27 cellular contexts compared by ENCODE assay signal in genomic region chr15:62242999-62243398, GRCh38.
"Had no signal": no experiment of that assay in that cellular context is flagged by ENCODE, and none has a peak within 500 bp of the region (broad histone marks: within the 10 kb centered on the region; RNA-seq: fewer than 3 reads in every experiment).

No MANE protein-coding gene starts in this region.

- FAIRE-seq: astrocyte, K562 had no signal

- ATAC-seq: activated CD4-positive, CD25-positive, alpha-beta regulatory T cell treated with anti-CD3 and anti-CD28 coated beads, Interleukin-2, amount 50 U/mL, for 24 hours; activated CD8-positive, alpha-beta T cell treated with anti-CD3 and anti-CD28 coated beads, Interleukin-2, amount 10 ng/mL, durations not matched to agents 7 days and 5 days; activated naive CD4-positive, alpha-beta T cell treated with anti-CD3 and anti-CD28 coated beads, Interleukin-2, amount 50 U/mL, for 72 hours; activated naive CD8-positive, alpha-beta T cell treated with anti-CD3 and anti-CD28 coated beads, Interleukin-2, amount 50 U/mL, for 24 hours; K562; Panc1; Right ventricle myocardium inferior had no signal

- H3K4me3 ChIP-seq: K562, SK-N-MC had no signal

- DNase-seq: activated CD4-positive, alpha-beta T cell treated with anti-CD3 and anti-CD28 coated beads for 48 hours; activated CD4-positive, alpha-beta T cell treated with anti-CD3 and anti-CD28 coated beads, Interleukin-2, amount 50 U/mL, for 4 hours; activated CD8-positive, alpha-beta memory T cell treated with anti-CD3 and anti-CD28 coated beads, Interleukin-2, amount 50 U/mL, for 48 hours; activated CD8-positive, alpha-beta T cell treated with anti-CD3 and anti-CD28 coated beads, Interleukin-2, amount 10 ng/mL, durations not matched to agents 7 days and 5 days; activated naive CD4-positive, alpha-beta T cell treated with Interleukin-2 at 50 U/mL for 16 hours; activated naive CD8-positive, alpha-beta T cell treated with anti-CD3 and anti-CD28 coated beads, Interleukin-2, amount 50 U/mL, for 24 hours; activated T-cell treated with anti-CD3 and anti-CD28 coated beads, Interleukin-2, amount 50 U/mL, for 1 hour; amygdala; Karpas-422; MM.1S; NCI-H1105; NCI-H1436 treated with DMSO at 0.1 percent for 48 hours; NCI-H1930; NCI-H2171; NCI-H2227 treated with DMSO at 0.1 percent for 48 hours; NCI-H510A; NCI-H526 treated with DMSO at 0.1 percent for 48 hours; OCI-M1; RPMI8226; T-helper 1 cell had no signal

- H3K27ac ChIP-seq: SK-N-MC had no signal
